13 cellular contexts compared by ENCODE assay signal in the genomic region with DNA sequence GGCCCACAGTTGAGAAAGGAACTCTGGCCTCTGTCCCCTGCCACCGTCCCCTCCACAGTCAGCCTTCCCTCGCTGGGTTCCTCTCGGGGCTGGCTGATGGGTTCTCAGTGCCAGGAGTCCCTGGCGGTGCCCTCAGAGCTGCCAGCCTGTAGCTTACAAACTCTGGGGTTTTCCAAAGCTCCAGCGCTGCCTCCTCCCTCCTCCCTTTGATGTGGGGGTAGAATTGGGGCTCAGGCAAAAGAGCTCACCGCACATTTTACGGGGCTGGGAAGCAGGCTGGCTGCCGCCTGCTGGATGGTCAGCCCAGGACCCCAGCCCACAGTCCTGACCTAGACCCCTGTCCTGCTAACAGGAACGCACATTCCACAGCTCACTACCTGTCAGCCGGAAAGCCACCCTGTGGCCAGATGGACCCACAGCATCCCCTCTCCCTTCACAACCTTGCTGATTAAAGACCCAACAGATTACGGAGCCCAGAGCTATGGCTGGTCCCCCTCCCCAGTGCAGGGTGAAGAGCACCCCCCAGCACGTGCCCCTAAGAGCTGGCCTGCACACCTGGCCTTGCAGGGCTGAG. TPM values are rescaled to one million over a fixed set of nuclear protein-coding genes. Genes with fewer than 3 reads are reported as not detected.
DNase-seq lines count a peak whose midpoint lies in the region; ATAC-seq and TF ChIP-seq lines count a peak whose summit lies in the region.
"Had no signal": no experiment of that assay in that cellular context is flagged by ENCODE, and none has a peak within 500 bp of the region (broad histone marks: within the 10 kb centered on the region; RNA-seq: fewer than 3 reads in every experiment).

No MANE protein-coding gene starts in this region.

- H3K36me3 ChIP-seq in Panc1 (ENCODE audit: control insufficient read depth, insufficient read depth, low read length), result no peaks in the 10 kb centered on the region

- peak overlapping the region; percentile 82 for H3K27ac ChIP-seq in Panc1 (ENCODE audit: low read length)
- H3K27ac ChIP-seq: HL-60 had no signal

- H3K27me3 ChIP-seq in Panc1 (ENCODE audit: control insufficient read depth, insufficient read depth, low read length), result no peaks in the 10 kb centered on the region

- no peak overlapping the region for H3K4me3 ChIP-seq in Panc1 (ENCODE audit: low read depth in 2 of 2, low read length in 2 of 2)
- no peak overlapping the region for H3K4me3 ChIP-seq in fibroblast of villous mesenchyme (ENCODE audit: low read depth, low read length)

- peaks cover 73% of the 10 kb centered on the region for H3K4me1 ChIP-seq in Panc1 (ENCODE audit: control insufficient read depth, insufficient read depth, low read length)

- no peaks in the 10 kb centered on the region for H3K36me3 Mint-ChIP-seq in osteocyte (ENCODE audit: unreplicated experiment)
- no peaks in the 10 kb centered on the region for H3K36me3 Mint-ChIP-seq in activated naive CD4-positive, alpha-beta T cell treated with anti-CD3 and anti-CD28 coated beads, Interleukin-2, amount 50 U/mL, for 72 hours
- H3K36me3 Mint-ChIP-seq: CD4-positive, CD25-positive, alpha-beta regulatory T cell had no signal

- CTCF ChIA-PET in Panc1 (lab: Charles Lee), result interaction anchor here (1.0 to 2.5 kb wide), 4 partner anchors 16 to 25 kb away, joined by 3 to 8 read pairs (median 4); no protein-coding TSS in a partner anchor

- H3K9me3 Mint-ChIP-seq in osteocyte (ENCODE audit: unreplicated experiment), result no peaks in the 10 kb centered on the region
- H3K9me3 Mint-ChIP-seq in activated naive CD4-positive, alpha-beta T cell treated with anti-CD3 and anti-CD28 coated beads, Interleukin-2, amount 50 U/mL, for 72 hours, result no peaks in the 10 kb centered on the region

- ATAC-seq in Panc1 (peak; percentile 43), HG03097 (IDR thresholded peaks at IDR 0.05; ENCODE audit: low FRiP score, unreplicated experiment) (no peak)
- ATAC-seq in activated naive CD4-positive, alpha-beta T cell treated with anti-CD3 and anti-CD28 coated beads, Interleukin-2, amount 50 U/mL, for 72 hours, result no peak

- no peaks in the 10 kb centered on the region for H3K9me3 ChIP-seq in Panc1 (ENCODE audit: control insufficient read depth, insufficient read depth, low read depth, low read length)

- TF ChIP-seq CTCF in Panc1 (IDR thresholded peaks at IDR 0.05) (no peak; the same call in 1 of the 2 replicates), fibroblast of villous mesenchyme (IDR thresholded peaks at IDR 0.05; ENCODE audit: insufficient read depth, low read depth, low read length) (peak; percentile 12), osteocyte (IDR thresholded peaks at IDR 0.05) (no peak)

- in situ Hi-C loops in Panc1 (cut with HindIII; ENCODE audit: low pct_unique_long_range_greater_than_20kb, low sequenced_read_pairs), result no loop called here

- DNase-seq in Ammon's horn (ENCODE audit: low spot score) (peak; percentile 40), Panc1 (ENCODE audit: low read depth, low spot score) (no peak), fibroblast of villous mesenchyme (ENCODE audit: low read depth) (no peak), osteocyte (ENCODE audit: extremely low spot score, unreplicated experiment) (no peak), SIG-M5 (lab: John Stamatoyannopoulos, UW) (no peak), NCI-H1694 (lab: John Stamatoyannopoulos, UW) (no peak)
- no peak for DNase-seq in activated naive CD4-positive, alpha-beta T cell treated with anti-CD3 and anti-CD28 coated beads, Interleukin-2, amount 50 U/mL, for 72 hours (ENCODE audit: low spot score in 2 of 2)
- DNase-seq: activated CD4-positive, alpha-beta T cell treated with anti-CD3 and anti-CD28 coated beads, Interleukin-2, amount 50 U/mL, for 4 hours; CD4-positive, CD25-positive, alpha-beta regulatory T cell; NCI-H2029; stimulated activated naive CD4-positive, alpha-beta T cell had no signal

- H3K27me3 Mint-ChIP-seq in osteocyte (ENCODE audit: unreplicated experiment), result no peaks in the 10 kb centered on the region
- H3K27me3 Mint-ChIP-seq: CD4-positive, CD25-positive, alpha-beta regulatory T cell had no signal

- intact Hi-C loops in Panc1 (cut with micrococcal nuclease; ENCODE audit: unreplicated experiment), result no loop called here

- BruUV-seq in Panc1 (replicated peaks; lab: Mats Ljungman, UMichigan), result no TSS peak

- H3K27ac Mint-ChIP-seq in osteocyte (ENCODE audit: unreplicated experiment), result peak overlapping the region; percentile 63
- peak overlapping the region in 1 of 2 donors; percentile 9 for H3K27ac Mint-ChIP-seq in activated naive CD4-positive, alpha-beta T cell treated with anti-CD3 and anti-CD28 coated beads, Interleukin-2, amount 50 U/mL, for 72 hours
- H3K27ac Mint-ChIP-seq: CD4-positive, CD25-positive, alpha-beta regulatory T cell had no signal

- peaks cover 64% of the 10 kb centered on the region for H3K4me1 Mint-ChIP-seq in osteocyte (ENCODE audit: unreplicated experiment)

- POLR2A ChIA-PET in Panc1 (lab: Charles Lee), result no interaction called here

- H3K4me3 Mint-ChIP-seq in osteocyte (ENCODE audit: unreplicated experiment), result peak overlapping the region; percentile 32
- H3K4me3 Mint-ChIP-seq: CD4-positive, CD25-positive, alpha-beta regulatory T cell had no signal

RNA-seq across cellular contexts. Expression of a gene that starts 6.0 kb away (rescaled TPM):
- 33.5 TPM for total RNA-seq in Panc1 (2021; ENCODE audit: unreplicated experiment)
- 34.7 TPM for polyA plus RNA-seq in Panc1 (2012; ENCODE audit: insufficient read length)
- 133 and 180 TPM in 2 replicates for total RNA-seq in fibroblast of villous mesenchyme
- 62.7 and 63.1 TPM in 2 replicates for total RNA-seq in osteocyte
- not detected for total RNA-seq in activated naive CD4-positive, alpha-beta T cell treated with anti-CD3 and anti-CD28 coated beads, Interleukin-2, amount 50 U/mL, for 72 hours

RNA-seq across cellular contexts. Expression of a gene that starts 26.5 kb away (rescaled TPM):
- total RNA-seq in Panc1 (2021; ENCODE audit: unreplicated experiment) (104 TPM), fibroblast of villous mesenchyme (19.9 and 23.5 TPM in 2 replicates), osteocyte (21.0 and 23.7 TPM in 2 replicates)
- polyA plus RNA-seq in Panc1 (2012; ENCODE audit: insufficient read length), result 105 TPM
- total RNA-seq in activated naive CD4-positive, alpha-beta T cell treated with anti-CD3 and anti-CD28 coated beads, Interleukin-2, amount 50 U/mL, for 72 hours, result 10 to 100 TPM; 53.7 to 63.1 TPM

RNA-seq across cellular contexts. Expression of a gene that starts 38.7 kb away (rescaled TPM):
- total RNA-seq in Panc1 (2021; ENCODE audit: unreplicated experiment) (37.5 TPM), fibroblast of villous mesenchyme (9.9 and 18.0 TPM in 2 replicates), osteocyte (35.5 and 40.1 TPM in 2 replicates)
- 27.7 TPM for polyA plus RNA-seq in Panc1 (2012; ENCODE audit: insufficient read length)
- 10 to 100 TPM; 52.5 to 65.9 TPM for total RNA-seq in activated naive CD4-positive, alpha-beta T cell treated with anti-CD3 and anti-CD28 coated beads, Interleukin-2, amount 50 U/mL, for 72 hours

RNA-seq across cellular contexts. Expression of a gene that starts 48.0 kb away (rescaled TPM):
- total RNA-seq in Panc1 (2021; ENCODE audit: unreplicated experiment) (68.7 TPM), fibroblast of villous mesenchyme (36.4 and 50.1 TPM in 2 replicates), osteocyte (31.1 and 33.7 TPM in 2 replicates)
- 73.2 TPM for polyA plus RNA-seq in Panc1 (2012; ENCODE audit: insufficient read length)
- total RNA-seq in activated naive CD4-positive, alpha-beta T cell treated with anti-CD3 and anti-CD28 coated beads, Interleukin-2, amount 50 U/mL, for 72 hours, result 10 to 100 TPM; 66.2 to 79.2 TPM

Comparison
In these comparisons a context has a peak if more than half of its experiments do, and no peak if none do; other contexts are left out.
1. RNA of a gene that starts 6.0 kb away (total RNA-seq): 133 to 180 TPM in fibroblast of villous mesenchyme, 62.7 to 63.1 TPM in osteocyte and 33.5 TPM in Panc1 (single experiment); not detected in activated naive CD4-positive, alpha-beta T cell treated with anti-CD3 and anti-CD28 coated beads, Interleukin-2, amount 50 U/mL, for 72 hours; every median in the first group is over 10 times any median in the second.